In the genomic region with DNA sequence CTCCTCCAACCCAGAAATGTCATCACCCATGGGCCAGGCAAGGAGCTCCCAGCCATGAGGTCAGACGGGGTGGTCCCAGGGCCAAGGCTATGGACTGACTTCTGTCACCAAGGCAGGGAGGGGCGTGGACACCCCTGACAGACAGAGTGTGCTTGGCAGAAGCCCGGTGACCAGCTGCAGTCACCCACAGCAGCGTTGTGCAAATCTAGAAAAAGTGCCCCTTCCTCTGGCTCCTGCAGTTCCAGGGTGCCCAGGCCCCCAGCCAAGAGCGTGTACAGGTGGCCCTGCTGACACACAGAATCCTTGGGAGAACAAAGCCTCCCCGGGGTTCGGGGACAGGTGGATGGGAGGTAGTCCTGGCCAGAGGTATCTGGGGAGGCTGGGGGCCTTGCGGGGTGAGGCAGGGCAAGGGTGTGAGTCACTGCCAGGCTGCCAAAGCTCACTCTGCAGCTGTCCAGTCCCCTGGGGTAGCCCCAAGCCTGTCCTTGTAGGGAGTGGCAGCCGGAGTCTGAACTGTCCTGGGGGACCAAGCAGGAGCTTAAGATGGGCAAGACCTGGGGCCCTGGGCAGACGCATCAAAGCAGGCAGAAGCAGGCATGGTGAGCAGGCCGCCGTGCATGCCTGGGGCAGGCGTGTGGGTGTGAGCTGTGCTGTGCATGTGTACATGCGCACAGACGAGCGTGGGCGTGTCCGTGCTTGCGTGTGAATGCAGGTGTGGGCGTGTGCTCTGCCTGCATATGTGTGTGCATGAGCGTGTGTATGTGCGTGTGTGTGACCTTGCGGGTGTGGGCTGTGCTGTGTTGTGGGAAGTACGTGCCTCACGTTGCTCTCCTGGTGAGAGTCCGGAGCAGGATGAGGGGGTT, we compare ENCODE assay signal across 12 cellular contexts. TPM values are rescaled to one million over a fixed set of nuclear protein-coding genes. Genes with fewer than 3 reads are reported as not detected.
DNase-seq lines count a peak whose midpoint lies in the region; ATAC-seq and TF ChIP-seq lines count a peak whose summit lies in the region.
"Had no signal": no experiment of that assay in that cellular context is flagged by ENCODE, and none has a peak within 500 bp of the region (broad histone marks: within the 10 kb centered on the region; RNA-seq: fewer than 3 reads in every experiment).

No MANE protein-coding gene starts in this region.

- peaks cover 4 to 10% of the 10 kb centered on the region in 2 donors for H3K36me3 Mint-ChIP-seq in CD14-positive monocyte

- H3K4me1 ChIP-seq in SJCRH30 = peaks cover 37% of the 10 kb centered on the region
- peaks cover 40% of the 10 kb centered on the region for H3K4me1 ChIP-seq in lower lobe of right lung

- H3K9me3 Mint-ChIP-seq in CD14-positive monocyte = no peaks in the 10 kb centered on the region
- H3K9me3 Mint-ChIP-seq: stimulated activated naive CD8-positive, alpha-beta T cell treated with anti-CD3 and anti-CD28 coated beads, Interleukin-15, Interleukin-2, amounts not matched to agents 100 ng/mL and 50 ng/mL, for 24 hours had no signal

- ATAC-seq in GM18505 (IDR thresholded peaks at IDR 0.05; ENCODE audit: unreplicated experiment) (no peak), lower lobe of right lung (no peak), GM19397 (IDR thresholded peaks at IDR 0.05; ENCODE audit: unreplicated experiment) (no peak)
- no peak for ATAC-seq in activated CD4-positive, CD25-positive, alpha-beta regulatory T cell treated with anti-CD3 and anti-CD28 coated beads, Interleukin-2, amount 50 U/mL, for 24 hours

- intact Hi-C loops in CD14-positive monocyte (cut with micrococcal nuclease) = loop anchor here in 1 of 2 donors (10.0 kb wide), 1 partner anchor 183 kb away; a partner anchor contains a TSS
- intact Hi-C loops in lower lobe of right lung (cut with DNase I) = no loop called here

- H3K27me3 ChIP-seq in SJCRH30 = no peaks in the 10 kb centered on the region
- no peaks in the 10 kb centered on the region for H3K27me3 ChIP-seq in lower lobe of right lung (ENCODE audit: low read depth)

- peaks cover 22% of the 10 kb centered on the region for H3K4me1 Mint-ChIP-seq in CD14-positive monocyte

- DNase-seq in CD14-positive monocyte (ENCODE audit: low spot score) (peak; percentile 45), SJCRH30 (peak; percentile 84 to 90), lower lobe of right lung (peak; percentile 59), SHP77 (lab: John Stamatoyannopoulos, UW) (no peak), HuH-7.5 (ENCODE audit: low spot score) (no peak)
- DNase-seq: dermis blood vessel endothelial cell had no signal

- peaks cover 5% of the 10 kb centered on the region for H3K36me3 ChIP-seq in SJCRH30
- H3K36me3 ChIP-seq in lower lobe of right lung = peaks cover 3% of the 10 kb centered on the region

- H3K4me3 ChIP-seq in SJCRH30 (no peak overlapping the region), lower lobe of right lung (no peak overlapping the region)

- peaks cover 5 to 19% (median 10%) of the 10 kb centered on the region in 3 donors for H3K27me3 Mint-ChIP-seq in CD14-positive monocyte (ENCODE audit: low read depth in 3 of 3)
- H3K27me3 Mint-ChIP-seq: stimulated activated naive CD8-positive, alpha-beta T cell treated with anti-CD3 and anti-CD28 coated beads, Interleukin-15, Interleukin-2, amounts not matched to agents 100 ng/mL and 50 ng/mL, for 24 hours had no signal

- H3K9me3 ChIP-seq in SJCRH30 (replicated peaks) (no peaks in the 10 kb centered on the region), lower lobe of right lung (no peaks in the 10 kb centered on the region)

- no peak for TF ChIP-seq CTCF in CD14-positive monocyte (IDR thresholded peaks at IDR 0.05)
- TF ChIP-seq CTCF in lower lobe of right lung (IDR thresholded peaks at IDR 0.05) = no peak

- H3K27ac Mint-ChIP-seq in CD14-positive monocyte = peak overlapping the region in 1 of 7 donors; percentile 68
- H3K27ac Mint-ChIP-seq: stimulated activated naive CD8-positive, alpha-beta T cell treated with anti-CD3 and anti-CD28 coated beads, Interleukin-15, Interleukin-2, amounts not matched to agents 100 ng/mL and 50 ng/mL, for 24 hours had no signal

- peak; percentile 13 for TF ChIP-seq POLR2A in GM18505 (IDR thresholded peaks at IDR 0.05; ENCODE audit: borderline replicate concordance, extremely low read depth, insufficient read depth, insufficient read length)

- no peak overlapping the region for H3K4me3 Mint-ChIP-seq in CD14-positive monocyte
- H3K4me3 Mint-ChIP-seq: stimulated activated naive CD8-positive, alpha-beta T cell treated with anti-CD3 and anti-CD28 coated beads, Interleukin-15, Interleukin-2, amounts not matched to agents 100 ng/mL and 50 ng/mL, for 24 hours had no signal

- H3K27ac ChIP-seq in SJCRH30 (peak overlapping the region; percentile 81), lower lobe of right lung (no peak overlapping the region)

RNA-seq across cellular contexts. Expression of a gene that starts 3.3 kb away (rescaled TPM):
- 1 to 10 TPM; 4.2 to 7.2 TPM for polyA plus RNA-seq in CD14-positive monocyte
- total RNA-seq in SJCRH30 (2014; rRNA removed; shearing (Covaris generic)) = 3.2 and 3.4 TPM in 2 replicates
- total RNA-seq in lower lobe of right lung = 9.7 TPM

RNA-seq across cellular contexts. Expression of a gene that starts 3.6 kb away (rescaled TPM):
- 100 to 1,000 TPM; 367 to 397 TPM for polyA plus RNA-seq in CD14-positive monocyte
- 338 and 409 TPM in 2 replicates for total RNA-seq in SJCRH30 (2014; rRNA removed; shearing (Covaris generic))
- total RNA-seq in lower lobe of right lung = 173 TPM

RNA-seq across cellular contexts. Expression of a gene that starts 11.3 kb away (rescaled TPM):
- 10 to 100 TPM in 1 of 2 donors, 1 to 10 TPM in 1; 9.5 to 11.1 TPM for polyA plus RNA-seq in CD14-positive monocyte
- total RNA-seq in SJCRH30 (2014; rRNA removed; shearing (Covaris generic)) = 0.13 TPM in 1 of 2 replicates, not detected in the other
- total RNA-seq in lower lobe of right lung = 31.5 TPM
- total RNA-seq: H4, RPMI7951 had no signal

RNA-seq across cellular contexts. Expression of a gene that starts 28.0 kb away (rescaled TPM):
- 1 to 10 TPM; 7.0 to 8.3 TPM for polyA plus RNA-seq in CD14-positive monocyte
- 50.3 and 60.4 TPM in 2 replicates for total RNA-seq in SJCRH30 (2014; rRNA removed; shearing (Covaris generic))
- total RNA-seq in lower lobe of right lung = 44.8 TPM

RNA-seq across cellular contexts. Expression of a gene that starts 52.3 kb away (rescaled TPM):
- polyA plus RNA-seq in CD14-positive monocyte = 1 to 10 TPM; 3.7 to 6.3 TPM
- total RNA-seq in SJCRH30 (2014; rRNA removed; shearing (Covaris generic)) = 0.03 TPM in 1 of 2 replicates, not detected in the other
- total RNA-seq in lower lobe of right lung = 5.5 TPM
- total RNA-seq: H4, RPMI7951 had no signal

Comparison
In these comparisons a context has a peak if more than half of its experiments do, and no peak if none do; other contexts are left out.
1. DNase-seq: peak in CD14-positive monocyte (single experiment), SJCRH30 (2 of 2) and lower lobe of right lung (single experiment); none in SHP77 (0 of 2) and HuH-7.5 (single experiment).
2. RNA of a gene that starts 11.3 kb away (total RNA-seq): 31.5 TPM in lower lobe of right lung (single experiment); 0.13 TPM in SJCRH30; every median in the first group is over 10 times any median in the second.